ENCODE assay signal across 8 cellular contexts in the genomic region with DNA sequence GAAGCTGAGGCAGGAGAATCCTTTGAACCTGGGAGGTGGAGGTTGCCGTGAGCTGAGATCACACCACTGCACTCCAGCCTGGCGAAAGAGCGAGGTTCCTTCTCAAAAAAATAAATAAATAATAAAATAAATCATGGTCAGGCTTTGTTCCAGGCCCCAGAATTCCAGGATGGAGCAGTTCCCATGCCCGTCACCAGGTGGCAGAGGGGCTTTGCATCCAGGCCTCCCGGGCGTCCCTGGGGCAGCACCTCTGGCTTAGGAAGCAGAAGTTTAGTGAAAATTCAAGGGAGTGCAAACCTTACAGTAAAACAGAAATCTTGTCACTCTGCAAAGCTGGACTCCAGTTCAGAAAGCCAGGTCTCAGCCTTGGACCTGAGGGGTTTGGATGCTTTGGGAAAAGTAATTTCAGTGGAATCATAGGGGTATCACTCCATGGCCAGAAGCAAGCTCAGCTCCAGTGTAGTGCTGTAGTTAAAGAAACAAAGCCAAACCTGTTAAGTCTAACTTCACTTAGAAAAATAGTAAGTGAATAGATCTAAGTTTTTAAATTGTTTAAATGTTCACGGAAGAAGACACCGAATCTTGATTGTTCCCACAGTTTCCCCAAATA.
DNase-seq lines count a peak whose midpoint lies in the region; ATAC-seq and TF ChIP-seq lines count a peak whose summit lies in the region.

No MANE protein-coding gene starts in this region.

- POLR2A ChIA-PET in SK-N-SH (lab: Yijun Ruan, JAX), result no interaction called here
- POLR2A ChIA-PET in activated CD4-positive, alpha-beta memory T cell treated with anti-CD3 and anti-CD28 coated beads, Interleukin-2, amount 10 ng/mL, durations not matched to agents 7 days and 5 days (lab: Charles Lee), result no interaction called here

- no peaks in the 10 kb centered on the region for H3K36me3 Mint-ChIP-seq in activated CD4-positive, alpha-beta memory T cell treated with anti-CD3 and anti-CD28 coated beads, Interleukin-2, amount 10 ng/mL, durations not matched to agents 7 days and 5 days (ENCODE audit: low read depth)

- H3K4me1 Mint-ChIP-seq in activated CD4-positive, alpha-beta memory T cell treated with anti-CD3 and anti-CD28 coated beads, Interleukin-2, amount 10 ng/mL, durations not matched to agents 7 days and 5 days, result no peaks in the 10 kb centered on the region

- H3K36me3 ChIP-seq in SK-N-SH (replicated peaks in 1 of 2; ENCODE audit: control insufficient read depth in 1 of 2, insufficient read depth in 2 of 2, low read length in 1 of 2) (no peaks in the 10 kb centered on the region), RWPE2 (ENCODE audit: low read depth) (no peaks in the 10 kb centered on the region), right atrium auricular region (no peaks in the 10 kb centered on the region)

- H3F3A ChIP-seq in SK-N-SH (replicated peaks; ENCODE audit: insufficient read depth), result no peaks in the 10 kb centered on the region

- no peak for ATAC-seq in SK-N-SH treated with all-trans-retinoic acid at 6 μM for 48 hours
- ATAC-seq in RWPE2 (ENCODE audit: low read depth), result peak; percentile 68; the same call in 2 of the 3 replicates
- no peak for ATAC-seq in GM19467 (IDR thresholded peaks at IDR 0.05; ENCODE audit: unreplicated experiment)

- TF ChIP-seq RAD21 in SK-N-SH (IDR thresholded peaks at IDR 0.05; ENCODE audit: low read length), result peak; percentile 65

- no peak overlapping the region for H2AFZ ChIP-seq in SK-N-SH (ENCODE audit: low read depth)

- no peaks in the 10 kb centered on the region for H4K20me1 ChIP-seq in SK-N-SH (ENCODE audit: insufficient read depth)

- H3K9ac ChIP-seq in SK-N-SH, result no peak overlapping the region

- no peak overlapping the region for H3K4me2 ChIP-seq in SK-N-SH

- H3K4me3 ChIP-seq in SK-N-SH (ENCODE audit: low read depth in 2 of 2, low read length in 1 of 2) (no peak overlapping the region), RWPE2 (ENCODE audit: severe bottlenecking) (no peak overlapping the region), right atrium auricular region (no peak overlapping the region)

- no peaks in the 10 kb centered on the region for H3K9me3 Mint-ChIP-seq in activated CD4-positive, alpha-beta memory T cell treated with anti-CD3 and anti-CD28 coated beads, Interleukin-2, amount 10 ng/mL, durations not matched to agents 7 days and 5 days

- H3K27ac ChIP-seq in SK-N-SH (ENCODE audit: low read depth in 2 of 2, low read length in 1 of 2) (no peak overlapping the region), RWPE2 (ENCODE audit: poor library complexity, severe bottlenecking) (no peak overlapping the region), right atrium auricular region (no peak overlapping the region)

- H3K27me3 ChIP-seq in SK-N-SH (ENCODE audit: insufficient read depth) (no peaks in the 10 kb centered on the region), RWPE2 (ENCODE audit: insufficient read depth, poor library complexity, severe bottlenecking) (no peaks in the 10 kb centered on the region), right atrium auricular region (no peaks in the 10 kb centered on the region)

- no peaks in the 10 kb centered on the region for H3K9me3 ChIP-seq in SK-N-SH
- H3K9me3 ChIP-seq in RWPE2 (ENCODE audit: severe bottlenecking), result no peaks in the 10 kb centered on the region
- no peaks in the 10 kb centered on the region for H3K9me3 ChIP-seq in right atrium auricular region

- H3K27ac Mint-ChIP-seq in activated CD4-positive, alpha-beta memory T cell treated with anti-CD3 and anti-CD28 coated beads, Interleukin-2, amount 10 ng/mL, durations not matched to agents 7 days and 5 days, result no peak overlapping the region

- no peaks in the 10 kb centered on the region for H3K79me2 ChIP-seq in SK-N-SH (ENCODE audit: insufficient read depth)

- peaks cover 0 to 2% of the 10 kb centered on the region in 2 experiments; a peak in 1 of 4 replicates for H3K4me1 ChIP-seq in SK-N-SH (ENCODE audit: control insufficient read depth in 1 of 2, insufficient read depth in 2 of 2, low read depth in 1 of 2, low read length in 1 of 2)
- H3K4me1 ChIP-seq in RWPE2 (ENCODE audit: insufficient read depth, poor library complexity, severe bottlenecking), result no peaks in the 10 kb centered on the region
- no peaks in the 10 kb centered on the region for H3K4me1 ChIP-seq in right atrium auricular region

- 53% methylated on average over 8 of the region's 8 CpGs for WGBS in SK-N-SH (ENCODE audit: low lambda C conversion rate)

- no peak for TF ChIP-seq EP300 in SK-N-SH (IDR thresholded peaks at IDR 0.05; ENCODE audit: borderline replicate concordance in 1 of 2, low read depth in 1 of 2, low read length in 1 of 2)

- H3K27me3 Mint-ChIP-seq in activated CD4-positive, alpha-beta memory T cell treated with anti-CD3 and anti-CD28 coated beads, Interleukin-2, amount 10 ng/mL, durations not matched to agents 7 days and 5 days, result no peaks in the 10 kb centered on the region

- H3K9me2 ChIP-seq in SK-N-SH, result no peaks in the 10 kb centered on the region

- DNase-seq in SK-N-SH (peak; percentile 59), RWPE2 (ENCODE audit: low spot score) (no peak), right atrium auricular region (ENCODE audit: low spot score) (no peak), superior temporal gyrus (ENCODE audit: extremely low spot score) (peak; percentile 62), SIG-M5 treated with dmso at 0.1 percent for 504 hours (lab: John Stamatoyannopoulos, UW; ENCODE audit: unreplicated experiment) (no peak)
- DNase-seq in activated CD4-positive, alpha-beta memory T cell treated with anti-CD3 and anti-CD28 coated beads, Interleukin-2, amount 10 ng/mL, durations not matched to agents 7 days and 5 days, result no peak

- no peak overlapping the region for H3K4me3 Mint-ChIP-seq in activated CD4-positive, alpha-beta memory T cell treated with anti-CD3 and anti-CD28 coated beads, Interleukin-2, amount 10 ng/mL, durations not matched to agents 7 days and 5 days

- TF ChIP-seq CTCF in SK-N-SH (IDR thresholded peaks at IDR 0.05), result peak; percentile 63
- TF ChIP-seq CTCF in RWPE2 (IDR thresholded peaks at IDR 0.05; ENCODE audit: poor library complexity, severe bottlenecking), result peak; percentile 86
- TF ChIP-seq CTCF in right atrium auricular region (IDR thresholded peaks at IDR 0.05), result peak; percentile 43 to 73

- CTCF ChIA-PET in SK-N-SH (lab: Yijun Ruan, JAX), result interaction anchor here (0.6 to 1.6 kb wide), 10 partner anchors 9 to 657 kb away, joined by 3 to 4 read pairs (median 3); no protein-coding TSS in a partner anchor
- CTCF ChIA-PET in activated CD4-positive, alpha-beta memory T cell treated with anti-CD3 and anti-CD28 coated beads, Interleukin-2, amount 10 ng/mL, durations not matched to agents 7 days and 5 days (lab: Charles Lee), result no interaction called here

TF ChIP-seq in SK-N-SH, 30 proteins besides CTCF, POLR2A, EP300 and RAD21:
- peak; percentile 38; the same call in 1 of the 2 replicates for TF ChIP-seq SMC3 (IDR thresholded peaks at IDR 0.05; ENCODE audit: low read depth, low read length)
- no peak for TF ChIP-seq NFIC (IDR thresholded peaks at IDR 0.05; ENCODE audit: borderline replicate concordance)

TF ChIP-seq in SK-N-SH treated with all-trans-retinoic acid at 6 μM for 48 hours, 23 proteins besides CTCF, POLR2A, EP300 and RAD21 (continues in another document):
- TF ChIP-seq, protein P1, sequence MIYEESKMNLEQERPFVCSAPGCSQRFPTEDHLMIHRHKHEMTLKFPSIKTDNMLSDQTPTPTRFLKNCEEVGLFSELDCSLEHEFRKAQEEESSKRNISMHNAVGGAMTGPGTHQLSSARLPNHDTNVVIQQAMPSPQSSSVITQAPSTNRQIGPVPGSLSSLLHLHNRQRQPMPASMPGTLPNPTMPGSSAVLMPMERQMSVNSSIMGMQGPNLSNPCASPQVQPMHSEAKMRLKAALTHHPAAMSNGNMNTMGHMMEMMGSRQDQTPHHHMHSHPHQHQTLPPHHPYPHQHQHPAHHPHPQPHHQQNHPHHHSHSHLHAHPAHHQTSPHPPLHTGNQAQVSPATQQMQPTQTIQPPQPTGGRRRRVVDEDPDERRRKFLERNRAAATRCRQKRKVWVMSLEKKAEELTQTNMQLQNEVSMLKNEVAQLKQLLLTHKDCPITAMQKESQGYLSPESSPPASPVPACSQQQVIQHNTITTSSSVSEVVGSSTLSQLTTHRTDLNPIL (CRISPR knock-in tag; IDR thresholded peaks at IDR 0.05; ENCODE audit: low read depth), result no peak
- TF ChIP-seq ESRRG (CRISPR knock-in tag; IDR thresholded peaks at IDR 0.05) (no peak), ZFP30 (CRISPR knock-in tag; IDR thresholded peaks at IDR 0.05) (no peak), ZNF70 (CRISPR knock-in tag; IDR thresholded peaks at IDR 0.05) (no peak), GLIS3 (CRISPR knock-in tag; IDR thresholded peaks at IDR 0.05) (no peak)
- TF ChIP-seq, protein P2, sequence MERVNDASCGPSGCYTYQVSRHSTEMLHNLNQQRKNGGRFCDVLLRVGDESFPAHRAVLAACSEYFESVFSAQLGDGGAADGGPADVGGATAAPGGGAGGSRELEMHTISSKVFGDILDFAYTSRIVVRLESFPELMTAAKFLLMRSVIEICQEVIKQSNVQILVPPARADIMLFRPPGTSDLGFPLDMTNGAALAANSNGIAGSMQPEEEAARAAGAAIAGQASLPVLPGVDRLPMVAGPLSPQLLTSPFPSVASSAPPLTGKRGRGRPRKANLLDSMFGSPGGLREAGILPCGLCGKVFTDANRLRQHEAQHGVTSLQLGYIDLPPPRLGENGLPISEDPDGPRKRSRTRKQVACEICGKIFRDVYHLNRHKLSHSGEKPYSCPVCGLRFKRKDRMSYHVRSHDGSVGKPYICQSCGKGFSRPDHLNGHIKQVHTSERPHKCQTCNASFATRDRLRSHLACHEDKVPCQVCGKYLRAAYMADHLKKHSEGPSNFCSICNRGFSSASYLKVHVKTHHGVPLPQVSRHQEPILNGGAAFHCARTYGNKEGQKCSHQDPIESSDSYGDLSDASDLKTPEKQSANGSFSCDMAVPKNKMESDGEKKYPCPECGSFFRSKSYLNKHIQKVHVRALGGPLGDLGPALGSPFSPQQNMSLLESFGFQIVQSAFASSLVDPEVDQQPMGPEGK (CRISPR knock-in tag; IDR thresholded peaks at IDR 0.05; ENCODE audit: borderline replicate concordance), result no peak

Comparison
In these comparisons a context has a peak if more than half of its experiments do, and no peak if none do; other contexts are left out.
1. DNase-seq: peak in SK-N-SH (single experiment) and superior temporal gyrus (single experiment); none in RWPE2 (single experiment), right atrium auricular region (single experiment), activated CD4-positive, alpha-beta memory T cell treated with anti-CD3 and anti-CD28 coated beads, Interleukin-2, amount 10 ng/mL, durations not matched to agents 7 days and 5 days (single experiment) and SIG-M5 treated with dmso at 0.1 percent for 504 hours (single experiment).
2. Peak in every context shown above with its lines, with median percentiles within 50 percentile points of each other: CTCF ChIP-seq.